In genomic region chr3:33438871-33439270, GRCh38 we compare ENCODE assay signal across 8 cellular contexts. TPM values are rescaled to one million over a fixed set of nuclear protein-coding genes. Genes with fewer than 3 reads are reported as not detected.
DNase-seq lines count a peak whose midpoint lies in the region; ATAC-seq and TF ChIP-seq lines count a peak whose summit lies in the region.

No MANE protein-coding gene starts in this region.

- peaks cover 6% of the 10 kb centered on the region for H3K4me1 ChIP-seq in colonic mucosa
- peaks cover 35 to 39% of the 10 kb centered on the region in 2 donors for H3K4me1 ChIP-seq in naive thymus-derived CD4-positive, alpha-beta T cell (ENCODE audit: control insufficient read depth in 2 of 2, insufficient read depth in 2 of 2, low read length in 2 of 2)

- H3K9me3 ChIP-seq in MG63, result no peaks in the 10 kb centered on the region
- H3K9me3 ChIP-seq in colonic mucosa, result no peaks in the 10 kb centered on the region
- no peaks in the 10 kb centered on the region for H3K9me3 ChIP-seq in naive thymus-derived CD4-positive, alpha-beta T cell (ENCODE audit: control insufficient read depth in 2 of 3, low read length in 3 of 3)

- peak overlapping the region in 1 of 2 donors; percentile 94 for H3K9ac ChIP-seq in colonic mucosa (ENCODE audit: low read depth in 2 of 2, low read length in 2 of 2)

- H3K4me3 Mint-ChIP-seq in CD14-positive monocyte, result peak overlapping the region; percentile 93 to 96
- H3K4me3 Mint-ChIP-seq in naive thymus-derived CD4-positive, alpha-beta T cell, result peak overlapping the region; percentile 85 to 100 (median 92)

- peaks cover 2% of the 10 kb centered on the region; the same call in 1 of the 2 replicates for H3K36me3 ChIP-seq in MG63
- H3K36me3 ChIP-seq in colonic mucosa, result no peaks in the 10 kb centered on the region
- H3K36me3 ChIP-seq in naive thymus-derived CD4-positive, alpha-beta T cell (ENCODE audit: control insufficient read depth in 2 of 3, insufficient read depth in 3 of 3, low read length in 3 of 3), result no peaks in the 10 kb centered on the region

- ATAC-seq in naive thymus-derived CD4-positive, alpha-beta T cell, result no peak

- peak overlapping the region; percentile 100 for H3K27ac ChIP-seq in colonic mucosa
- H3K27ac ChIP-seq in naive thymus-derived CD4-positive, alpha-beta T cell (ENCODE audit: low read depth, low read length), result peak overlapping the region; percentile 91

- peak overlapping the region; percentile 90 to 97 (median 96) for H3K27ac Mint-ChIP-seq in CD14-positive monocyte
- peak overlapping the region; percentile 68 to 97 (median 89) for H3K27ac Mint-ChIP-seq in naive thymus-derived CD4-positive, alpha-beta T cell

- H3K27me3 ChIP-seq in MG63, result no peaks in the 10 kb centered on the region
- H3K27me3 ChIP-seq in colonic mucosa, result no peaks in the 10 kb centered on the region
- H3K27me3 ChIP-seq in naive thymus-derived CD4-positive, alpha-beta T cell (ENCODE audit: control insufficient read depth in 2 of 2, insufficient read depth in 2 of 2, low read length in 2 of 2), result no peaks in the 10 kb centered on the region

- H3K27me3 Mint-ChIP-seq in CD14-positive monocyte (ENCODE audit: low read depth in 3 of 3), result peaks cover 0 to 5% (median 0%) of the 10 kb centered on the region in 3 donors
- H3K27me3 Mint-ChIP-seq in naive thymus-derived CD4-positive, alpha-beta T cell, result no peaks in the 10 kb centered on the region

- intact Hi-C loops in CD14-positive monocyte (cut with micrococcal nuclease) (loop anchor here (5.0 to 10.0 kb wide), 2 partner anchors 324 to 353 kb away; partner anchors contain the start of gene CRTAP (in 1 of the 2)), colonic mucosa (cut with DNase I) (no loop called here)
- intact Hi-C loops in naive thymus-derived CD4-positive, alpha-beta T cell (cut with micrococcal nuclease), result loop anchor here in 1 of 2 donors (5.0 to 10.0 kb wide), 2 partner anchors 52 to 864 kb away; partner anchors contain the start of gene DYNC1LI1

- H3K9me3 Mint-ChIP-seq in CD14-positive monocyte, result peaks cover 0 to 5% (median 0%) of the 10 kb centered on the region in 7 donors
- H3K9me3 Mint-ChIP-seq in naive thymus-derived CD4-positive, alpha-beta T cell, result no peaks in the 10 kb centered on the region

- peaks cover 47% of the 10 kb centered on the region for H3K4me1 Mint-ChIP-seq in CD14-positive monocyte
- H3K4me1 Mint-ChIP-seq in naive thymus-derived CD4-positive, alpha-beta T cell, result peaks cover 33 to 69% (median 63%) of the 10 kb centered on the region in 7 donors

- POLR2A ChIA-PET in naive thymus-derived CD4-positive, alpha-beta T cell (lab: Charles Lee), result interaction anchor here (0.6 to 3.8 kb wide), 3 partner anchors 9 to 360 kb away, joined by 3 to 17 read pairs (median 9); partner anchors contain the start of gene PDCD6IP

- H3K36me3 Mint-ChIP-seq in CD14-positive monocyte, result peaks cover 3% of the 10 kb centered on the region in 2 donors
- H3K36me3 Mint-ChIP-seq in naive thymus-derived CD4-positive, alpha-beta T cell, result peaks cover 0 to under 1% (median 0%) of the 10 kb centered on the region in 5 donors

- TF ChIP-seq CTCF in CD14-positive monocyte (IDR thresholded peaks at IDR 0.05), result no peak
- TF ChIP-seq CTCF in colonic mucosa (IDR thresholded peaks at IDR 0.05), result no peak

- no peak for DNase-seq in CD14-positive monocyte (ENCODE audit: low spot score)
- DNase-seq in MG63, result no peak
- DNase-seq in colonic mucosa, result no peak
- peak in 5 of 9 donors; percentile 16 to 33 (median 17) for DNase-seq in naive thymus-derived CD4-positive, alpha-beta T cell
- no peak for DNase-seq in COLO668 (lab: John Stamatoyannopoulos, UW; ENCODE audit: unreplicated experiment)
- DNase-seq in NCI-H2227 (lab: John Stamatoyannopoulos, UW; ENCODE audit: unreplicated experiment), result no peak
- DNase-seq in T-helper 9 cell, result no peak
- no peak for DNase-seq in activated effector memory CD4-positive, alpha-beta T cell treated with Interleukin-2 at 50 U/mL for 16 hours

- H3K4me3 ChIP-seq in MG63 (peak overlapping the region; percentile 78), colonic mucosa (peak overlapping the region; percentile 70)
- peak overlapping the region; percentile 63 for H3K4me3 ChIP-seq in naive thymus-derived CD4-positive, alpha-beta T cell (ENCODE audit: low read length)

- CTCF ChIA-PET in naive thymus-derived CD4-positive, alpha-beta T cell (lab: Charles Lee), result interaction anchor here (0.6 to 2.0 kb wide), 6 partner anchors 10 to 1294 kb away, joined by 3 to 5 read pairs (median 3); partner anchors contain the start of gene PDCD6IP

RNA-seq across cellular contexts. Expression of gene UBP1, which starts 1.3 kb away (rescaled TPM):
- polyA plus RNA-seq in CD14-positive monocyte, result 1 to 10 TPM; 7.8 to 8.8 TPM
- total RNA-seq in MG63 (2014; rRNA removed; shearing (Covaris generic); ENCODE audit: low replicate concordance), result 44.8 and 50.2 TPM in 2 replicates
- 10 to 100 TPM; 68.2 to 71.4 TPM for total RNA-seq in colonic mucosa
- total RNA-seq in naive thymus-derived CD4-positive, alpha-beta T cell, result 100 to 1,000 TPM in 2 of 5 experiments, 10 to 100 TPM in 3; 61.4 to 116 (median 86.0) TPM
- polyA plus RNA-seq in naive thymus-derived CD4-positive, alpha-beta T cell, result 10 to 100 TPM in 1 of 2 donors, 1 to 10 TPM in 1; 9.9 to 12.3 TPM

Comparison
In these comparisons a context has a peak if more than half of its experiments do, and no peak if none do; other contexts are left out.
1. DNase-seq: peak in naive thymus-derived CD4-positive, alpha-beta T cell (5 of 9); none in CD14-positive monocyte (single experiment), MG63 (single experiment), colonic mucosa (single experiment), COLO668 (single experiment), NCI-H2227 (single experiment), T-helper 9 cell (single experiment) and activated effector memory CD4-positive, alpha-beta T cell treated with Interleukin-2 at 50 U/mL for 16 hours (single experiment).
2. Peak in every context shown above with its lines, with median percentiles within 50 percentile points of each other: H3K4me3 ChIP-seq.